14 cellular contexts compared by ENCODE assay signal in the genomic region with DNA sequence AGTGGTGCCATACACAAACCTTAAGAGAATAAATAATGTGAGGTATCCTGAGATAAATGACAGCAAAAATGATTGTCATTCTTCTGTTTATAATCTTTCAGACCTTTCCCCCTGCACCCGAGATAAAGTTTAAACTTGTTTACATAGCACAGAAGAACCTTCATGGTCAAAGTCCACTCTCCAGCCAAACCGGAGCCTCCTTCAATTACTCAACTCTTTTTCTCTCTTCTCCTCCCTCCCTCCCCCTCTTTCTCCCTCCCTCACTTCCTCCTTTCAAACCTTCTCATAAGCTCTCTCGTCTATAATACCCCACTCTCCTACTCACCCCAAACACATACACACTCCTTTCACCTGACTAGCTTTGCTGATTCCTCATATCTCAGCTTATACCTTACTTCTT.
"Had no signal": no experiment of that assay in that cellular context is flagged by ENCODE, and none has a peak within 500 bp of the region (broad histone marks: within the 10 kb centered on the region; RNA-seq: fewer than 3 reads in every experiment).

No MANE protein-coding gene starts in this region.

- H3K9me3 Mint-ChIP-seq: activated T-cell treated with anti-CD3 and anti-CD28 coated beads, Interleukin-2, amount 50 U/mL, for 72 hours; effector memory CD8-positive, alpha-beta T cell; T-helper 1 cell treated with Interleukin-12 subunit alpha and Interleukin-12 subunit beta and Interleukin-4 antibody, amounts not matched to agents 30 μg/mL and 1 μg/mL, for 36 hours had no signal

- H3K27me3 Mint-ChIP-seq: activated naive CD8-positive, alpha-beta T cell; effector memory CD8-positive, alpha-beta T cell had no signal

- H3K4me3 ChIP-seq: lower lobe of right lung, right atrium auricular region, tibial artery had no signal

- H3K4me3 Mint-ChIP-seq: activated naive CD8-positive, alpha-beta T cell; activated T-cell treated with anti-CD3 and anti-CD28 coated beads, Interleukin-2, amount 50 U/mL, for 72 hours; effector memory CD8-positive, alpha-beta T cell; T-helper 1 cell treated with Interleukin-12 subunit alpha and Interleukin-12 subunit beta and Interleukin-4 antibody, amounts not matched to agents 30 μg/mL and 1 μg/mL, for 36 hours had no signal

- H3K36me3 Mint-ChIP-seq: activated naive CD8-positive, alpha-beta T cell had no signal

- ATAC-seq: activated T-cell treated with anti-CD3 and anti-CD28 coated beads, Interleukin-2, amount 50 U/mL, for 72 hours; effector memory CD8-positive, alpha-beta T cell; lower lobe of right lung had no signal

- DNase-seq: activated CD4-positive, alpha-beta T cell treated with anti-CD3 and anti-CD28 coated beads, Interleukin-2, amount 50 U/mL, for 1 hour; activated CD4-positive, CD25-positive, alpha-beta regulatory T cell treated with anti-CD3 and anti-CD28 coated beads, Interleukin-2, amount 50 U/mL, for 72 hours; activated CD8-positive, alpha-beta memory T cell treated with anti-CD3 and anti-CD28 coated beads, Interleukin-2, amount 50 U/mL, for 4 hours; activated T-cell treated with anti-CD3 and anti-CD28 coated beads, Interleukin-2, amount 50 U/mL, for 72 hours; effector memory CD8-positive, alpha-beta T cell; hippocampal formation; lower lobe of right lung; occipital lobe; stimulated activated CD4-positive, alpha-beta T cell treated with anti-CD3 and anti-CD28 coated beads, Interleukin-2, amount 100 ng/mL, for 24 hours; stimulated activated naive CD4-positive, alpha-beta T cell treated with Interleukin-2 at 50 U/mL for 16 hours; tibial artery had no signal

- H3K27ac Mint-ChIP-seq: activated naive CD8-positive, alpha-beta T cell; activated T-cell treated with anti-CD3 and anti-CD28 coated beads, Interleukin-2, amount 50 U/mL, for 72 hours; effector memory CD8-positive, alpha-beta T cell; T-helper 1 cell treated with Interleukin-12 subunit alpha and Interleukin-12 subunit beta and Interleukin-4 antibody, amounts not matched to agents 30 μg/mL and 1 μg/mL, for 36 hours had no signal
